ENCODE assay signal across 30 cellular contexts in genomic region chr18:72752220-72752619, GRCh38.
"Had no signal": no experiment of that assay in that cellular context is flagged by ENCODE, and none has a peak within 500 bp of the region (broad histone marks: within the 10 kb centered on the region; RNA-seq: fewer than 3 reads in every experiment).

No MANE protein-coding gene starts in this region.

- H3K4me2 ChIP-seq: KMS-11, PC-9 had no signal

- FAIRE-seq: RCC 7860 had no signal

- H3K4me3 ChIP-seq: PC-9, SJCRH30, SK-N-MC had no signal

- H3K27me3 ChIP-seq: SJCRH30 had no signal

- H3K9me3 ChIP-seq: SJCRH30 had no signal

- DNase-seq: Karpas-422, KBM-7, MM.1S, MV-4-11, NCI-H1092, NCI-H1417 treated with DMSO at 0.1 percent for 48 hours, NCI-H1694 treated with DMSO at 0.1 percent for 48 hours, NCI-H187 treated with DMSO at 0.1 percent for 48 hours, NCI-H2029, NCI-H2081, NCI-H2171 treated with DMSO at 0.1 percent for 48 hours, NCI-H226, NCI-H446 treated with DMSO at 0.1 percent for 48 hours, NCI-H510A, NCI-H526, NCI-H69, NCI-H748 treated with DMSO at 0.1 percent for 48 hours, NCI-H82, SHP77, SIG-M5, SJCRH30, T-cell had no signal

- H3K27ac ChIP-seq: KMS-11, PC-9, RWPE1, SJCRH30, SK-N-MC had no signal

- H3K36me3 ChIP-seq: SJCRH30 had no signal

- H3K4me1 ChIP-seq: SJCRH30 had no signal

- ATAC-seq: Panc1, Right ventricle myocardium inferior, SK-N-SH treated with all-trans-retinoic acid at 6 μM for 48 hours, T-cell had no signal

- H3K9ac ChIP-seq: KMS-11 had no signal
